In genomic region chr5:54234304-54234938, GRCh38 we compare ENCODE assay signal across 8 cellular contexts.
DNase-seq lines count a peak whose midpoint lies in the region; ATAC-seq, FAIRE-seq and TF ChIP-seq lines count a peak whose summit lies in the region.

No MANE protein-coding gene starts in this region.

- no TSS peak for BruUV-seq in Calu3 (replicated peaks; lab: Mats Ljungman, UMichigan)

- FAIRE-seq in endometrium (lab: Jason Lieb, UNC), result peak; percentile 72

- no peak overlapping the region for H3K4me3 Mint-ChIP-seq in Calu3 (ENCODE audit: low read depth, unreplicated experiment)

- peak; percentile 57 for ATAC-seq in GM19351 (IDR thresholded peaks at IDR 0.05; ENCODE audit: unreplicated experiment)
- no peak for ATAC-seq in GM19035 (IDR thresholded peaks at IDR 0.05; ENCODE audit: unreplicated experiment)
- ATAC-seq in GM21423 (IDR thresholded peaks at IDR 0.05; ENCODE audit: unreplicated experiment), result no peak

- H3K9me3 Mint-ChIP-seq in Calu3 (ENCODE audit: low read depth, unreplicated experiment), result no peaks in the 10 kb centered on the region

- no peaks in the 10 kb centered on the region for H3K27me3 Mint-ChIP-seq in Calu3 (ENCODE audit: unreplicated experiment)

- intact Hi-C loops in Calu3 (cut with micrococcal nuclease; ENCODE audit: unreplicated experiment), result loop anchor here (10.0 kb wide), 1 partner anchor 1290 kb away; no protein-coding TSS in a partner anchor

- H3K4me1 Mint-ChIP-seq in Calu3 (ENCODE audit: low read depth, unreplicated experiment), result no peaks in the 10 kb centered on the region

- H3K27ac Mint-ChIP-seq in Calu3 (ENCODE audit: unreplicated experiment), result no peak overlapping the region

- no peak for TF ChIP-seq CTCF in Calu3 (IDR thresholded peaks at IDR 0.05; ENCODE audit: unreplicated experiment)

- H3K36me3 Mint-ChIP-seq in Calu3 (ENCODE audit: insufficient read depth, unreplicated experiment), result no peaks in the 10 kb centered on the region

- DNase-seq in Ammon's horn (ENCODE audit: low spot score) (peak; percentile 15), NCI-H774 (lab: John Stamatoyannopoulos, UW) (peak; percentile 10), renal cortical epithelial cell (ENCODE audit: low read depth) (peak; percentile 68), Calu3 (no peak)

- CTCF ChIA-PET in Calu3 (lab: Charles Lee), result interaction anchor here (0.7 to 1.2 kb wide), 5 partner anchors 9 to 1064 kb away, joined by 3 to 6 read pairs (median 4); no protein-coding TSS in a partner anchor
